Comparison of ENCODE assay signal across 8 cellular contexts in genomic region chr3:195160257-195160898, GRCh38.
DNase-seq lines count a peak whose midpoint lies in the region; TF ChIP-seq lines count a peak whose summit lies in the region.

No MANE protein-coding gene starts in this region.

- H3K27ac Mint-ChIP-seq in activated CD4-positive, alpha-beta T cell treated with anti-CD3 and anti-CD28 coated beads, Interleukin-2, amount 10 ng/mL, durations not matched to agents 24 days and 14 days = no peak overlapping the region

- H3K9me3 Mint-ChIP-seq in activated CD4-positive, alpha-beta T cell treated with anti-CD3 and anti-CD28 coated beads, Interleukin-2, amount 10 ng/mL, durations not matched to agents 24 days and 14 days = no peaks in the 10 kb centered on the region

- H3K4me3 Mint-ChIP-seq in activated CD4-positive, alpha-beta T cell treated with anti-CD3 and anti-CD28 coated beads, Interleukin-2, amount 10 ng/mL, durations not matched to agents 24 days and 14 days = no peak overlapping the region

- peaks cover 24% of the 10 kb centered on the region for H3F3A ChIP-seq in DOHH2 (ENCODE audit: control insufficient read depth, insufficient read depth)

- TF ChIP-seq CTCF in DOHH2 (IDR thresholded peaks at IDR 0.05; ENCODE audit: low read depth, low read length, poor library complexity, severe bottlenecking) (no peak), OCI-LY7 (conservative IDR thresholded peaks at IDR 0.05; ENCODE audit: low read length) (no peak), fibroblast of villous mesenchyme (IDR thresholded peaks at IDR 0.05; ENCODE audit: insufficient read depth, low read depth, low read length) (no peak), GM20000 (IDR thresholded peaks at IDR 0.05; ENCODE audit: extremely low read depth, missing control alignments) (no peak)

- no peaks in the 10 kb centered on the region for H3K36me3 Mint-ChIP-seq in activated CD4-positive, alpha-beta T cell treated with anti-CD3 and anti-CD28 coated beads, Interleukin-2, amount 10 ng/mL, durations not matched to agents 24 days and 14 days (ENCODE audit: low read depth)

- H2AFZ ChIP-seq in OCI-LY7 (ENCODE audit: low read length) = no peak overlapping the region

- H3K9me2 ChIP-seq in DOHH2 (replicated peaks; ENCODE audit: control insufficient read depth, low read length) (no peaks in the 10 kb centered on the region), OCI-LY7 (ENCODE audit: insufficient read depth, low read length) (no peaks in the 10 kb centered on the region)

- H3K27me3 Mint-ChIP-seq in activated CD4-positive, alpha-beta T cell treated with anti-CD3 and anti-CD28 coated beads, Interleukin-2, amount 10 ng/mL, durations not matched to agents 24 days and 14 days = no peaks in the 10 kb centered on the region

- H3K4me3 ChIP-seq in DOHH2 (ENCODE audit: low read length) (peak overlapping the region; percentile 25), OCI-LY7 (ENCODE audit: low read depth, low read length, poor library complexity, severe bottlenecking) (no peak overlapping the region), fibroblast of villous mesenchyme (ENCODE audit: low read depth, low read length) (no peak overlapping the region)

- H3K79me2 ChIP-seq in DOHH2 (ENCODE audit: control insufficient read depth, low read length) (peaks cover 25% of the 10 kb centered on the region), OCI-LY7 (ENCODE audit: insufficient read depth, low read depth, low read length) (no peaks in the 10 kb centered on the region)

- H3K27ac ChIP-seq in DOHH2 (ENCODE audit: low read depth, low read length) = peak overlapping the region; percentile 60
- peak overlapping the region; percentile 31 for H3K27ac ChIP-seq in OCI-LY7 (ENCODE audit: low read depth, low read length, poor library complexity, severe bottlenecking)

- H3K36me3 ChIP-seq in DOHH2 (ENCODE audit: control insufficient read depth, low read length) (peaks cover 9% of the 10 kb centered on the region), OCI-LY7 (ENCODE audit: insufficient read depth, low read length) (peaks cover 7% of the 10 kb centered on the region; the same call in 1 of the 2 replicates)

- POLR2A ChIA-PET in OCI-LY7 (lab: Charles Lee) = interaction anchor here (0.6 kb wide), 1 partner anchor 61 kb away, joined by 3 read pairs; no protein-coding TSS in a partner anchor

- H3K27me3 ChIP-seq in DOHH2 (ENCODE audit: control insufficient read depth, low read length) = no peaks in the 10 kb centered on the region

- H4K20me1 ChIP-seq in DOHH2 (ENCODE audit: control insufficient read depth, insufficient read depth, low read depth, low read length) (no peaks in the 10 kb centered on the region), OCI-LY7 (ENCODE audit: insufficient read depth, low read length) (no peaks in the 10 kb centered on the region)

- H3K9me3 ChIP-seq in DOHH2 (ENCODE audit: control insufficient read depth, insufficient read depth, low read length) (no peaks in the 10 kb centered on the region), OCI-LY7 (ENCODE audit: low read length) (no peaks in the 10 kb centered on the region)

- H3K4me2 ChIP-seq in DOHH2 (ENCODE audit: low read length) = peak overlapping the region; percentile 58
- peak overlapping the region; percentile 31 for H3K4me2 ChIP-seq in OCI-LY7 (ENCODE audit: low read length)

- peaks cover 84% of the 10 kb centered on the region for H3K4me1 ChIP-seq in DOHH2 (ENCODE audit: control insufficient read depth, low read length)
- H3K4me1 ChIP-seq in OCI-LY7 (ENCODE audit: insufficient read depth, low read length, poor library complexity, severe bottlenecking) = peaks cover 80% of the 10 kb centered on the region

- in situ Hi-C loops in KBM-7 (cut with MboI; ENCODE audit: low pct_unique_long_range_greater_than_20kb, low sequenced_read_pairs) = no loop called here

- no peak for DNase-seq in OCI-LY7 (ENCODE audit: low spot score)
- peak; percentile 75 for DNase-seq in fibroblast of villous mesenchyme (ENCODE audit: low read depth)
- peak; percentile 93 for DNase-seq in pulmonary artery endothelial cell (ENCODE audit: low read depth, low spot score)
- no peak for DNase-seq in activated CD4-positive, alpha-beta T cell treated with anti-CD3 and anti-CD28 coated beads, Interleukin-2, amount 10 ng/mL, durations not matched to agents 24 days and 14 days
- DNase-seq in KBM-7 = no peak
- no peak for DNase-seq in NCI-H446 (lab: John Stamatoyannopoulos, UW)
- DNase-seq in GM20000 (ENCODE audit: low spot score) = no peak

- BruUV-seq in OCI-LY7 (replicated peaks; lab: Mats Ljungman, UMichigan) = no TSS peak

- H3K4me1 Mint-ChIP-seq in activated CD4-positive, alpha-beta T cell treated with anti-CD3 and anti-CD28 coated beads, Interleukin-2, amount 10 ng/mL, durations not matched to agents 24 days and 14 days = peaks cover 29% of the 10 kb centered on the region

- CTCF ChIA-PET in OCI-LY7 (lab: Charles Lee; ENCODE audit: unreplicated experiment) = no interaction called here

- intact Hi-C loops in OCI-LY7 (cut with micrococcal nuclease; ENCODE audit: unreplicated experiment) = no loop called here
- intact Hi-C loops in activated CD4-positive, alpha-beta T cell treated with anti-CD3 and anti-CD28 coated beads, Interleukin-2, amount 10 ng/mL, durations not matched to agents 24 days and 14 days (cut with micrococcal nuclease) = no loop called here

Comparison
In these comparisons a context has a peak if more than half of its experiments do, and no peak if none do; other contexts are left out.
1. DNase-seq: peak in fibroblast of villous mesenchyme (single experiment) and pulmonary artery endothelial cell (single experiment); none in OCI-LY7 (single experiment), activated CD4-positive, alpha-beta T cell treated with anti-CD3 and anti-CD28 coated beads, Interleukin-2, amount 10 ng/mL, durations not matched to agents 24 days and 14 days (single experiment), KBM-7 (single experiment), NCI-H446 (0 of 2) and GM20000 (single experiment).